ENCODE assay signal across 9 cellular contexts in the genomic region with DNA sequence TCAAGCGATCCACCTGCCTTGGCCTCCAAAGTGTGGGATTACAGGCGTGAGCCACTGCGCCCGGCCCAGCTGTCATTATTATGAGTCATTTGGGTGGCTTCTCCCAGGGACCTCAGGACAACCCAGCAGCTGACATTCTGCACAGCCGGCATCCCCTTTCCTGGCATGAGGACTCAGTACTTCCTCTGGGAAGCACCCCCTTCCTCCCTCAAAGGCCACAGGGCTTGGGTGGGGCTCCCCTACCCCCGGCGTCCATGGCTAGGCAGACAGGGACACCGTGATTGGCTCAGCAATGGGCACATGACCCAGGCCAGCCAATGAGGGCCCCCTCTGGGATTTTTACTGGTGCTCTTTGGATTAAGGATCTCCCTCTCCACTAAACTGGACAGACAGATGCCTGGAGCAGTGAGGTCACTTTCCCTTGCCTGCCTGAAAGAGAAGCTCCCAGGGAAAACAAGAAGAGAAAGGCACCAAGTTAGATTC. TPM values are rescaled to one million over a fixed set of nuclear protein-coding genes. Genes with fewer than 3 reads are reported as not detected.
DNase-seq lines count a peak whose midpoint lies in the region; ATAC-seq and TF ChIP-seq lines count a peak whose summit lies in the region.
"Had no signal": no experiment of that assay in that cellular context is flagged by ENCODE, and none has a peak within 500 bp of the region (broad histone marks: within the 10 kb centered on the region; RNA-seq: fewer than 3 reads in every experiment).

No MANE protein-coding gene starts in this region.

- H3K79me2 ChIP-seq in neural progenitor cell (ENCODE audit: low read depth): no peaks in the 10 kb centered on the region

- H3K27me3 Mint-ChIP-seq in neural progenitor cell (ENCODE audit: insufficient read depth, low read depth): peaks cover 5% of the 10 kb centered on the region

- no peaks in the 10 kb centered on the region for H3K36me3 ChIP-seq in neural progenitor cell

- H3K27me3 ChIP-seq in neural progenitor cell: no peaks in the 10 kb centered on the region

- H4K20me1 ChIP-seq in neural progenitor cell (ENCODE audit: low read depth): no peaks in the 10 kb centered on the region

- H3K36me3 Mint-ChIP-seq in neural progenitor cell: peaks cover 5% of the 10 kb centered on the region

- H3K9me3 Mint-ChIP-seq in neural progenitor cell: no peaks in the 10 kb centered on the region

- H3K4me3 Mint-ChIP-seq in neural progenitor cell: no peak overlapping the region

- no peak overlapping the region for H3K4me2 ChIP-seq in neural progenitor cell

- no peaks in the 10 kb centered on the region for H3K9me3 ChIP-seq in neural progenitor cell (ENCODE audit: low read depth)

- no peak overlapping the region for H2AFZ ChIP-seq in neural progenitor cell (replicated peaks)

- no peak overlapping the region for H3K4me3 ChIP-seq in GM12865 (ENCODE audit: low read depth, low read length)
- H3K4me3 ChIP-seq in foreskin fibroblast (ENCODE audit: low read depth in 1 of 2, low read length in 2 of 2): peak overlapping the region in 1 of 2 donors; percentile 7
- H3K4me3 ChIP-seq in skeletal muscle cell (ENCODE audit: low read depth, low read length): no peak overlapping the region
- H3K4me3 ChIP-seq in neural progenitor cell: no peak overlapping the region

- H3K9ac ChIP-seq in neural progenitor cell: no peak overlapping the region

- no peak overlapping the region for H3K27ac ChIP-seq in neural progenitor cell
- H3K27ac ChIP-seq: epithelial cell of prostate had no signal

- H3F3A ChIP-seq in neural progenitor cell (ENCODE audit: low read depth): peaks cover 5% of the 10 kb centered on the region

- peak; percentile 50 for DNase-seq in GM12865 (ENCODE audit: low read depth)
- peak; percentile 85 to 90 for DNase-seq in foreskin fibroblast
- DNase-seq in skeletal muscle cell (ENCODE audit: low read depth): peak; percentile 62
- no peak for DNase-seq in neural progenitor cell (ENCODE audit: low spot score)

- H3K27ac Mint-ChIP-seq in neural progenitor cell: no peak overlapping the region

- TF ChIP-seq CTCF in GM12865 (IDR thresholded peaks at IDR 0.05; ENCODE audit: insufficient read depth, low read depth, low read length, missing control alignments) (no peak), foreskin fibroblast (IDR thresholded peaks at IDR 0.05; ENCODE audit: low read depth, low read length) (no peak), neural progenitor cell (IDR thresholded peaks at IDR 0.05) (no peak)

- peaks cover 7% of the 10 kb centered on the region for H3K4me1 Mint-ChIP-seq in neural progenitor cell

- ATAC-seq in SK-N-SH treated with all-trans-retinoic acid at 6 μM for 48 hours (peak; percentile 66), HG03442 (IDR thresholded peaks at IDR 0.05; ENCODE audit: unreplicated experiment) (no peak), GM19395 (IDR thresholded peaks at IDR 0.05; ENCODE audit: unreplicated experiment) (no peak), GM19324 (IDR thresholded peaks at IDR 0.05; ENCODE audit: low FRiP score, unreplicated experiment) (no peak)

- H3K4me1 ChIP-seq in neural progenitor cell: no peaks in the 10 kb centered on the region

TF ChIP-seq in SK-N-SH treated with all-trans-retinoic acid at 6 μM for 48 hours, 23 proteins besides CTCF, POLR2A, EP300 and RAD21:
- TF ChIP-seq, protein P1, sequence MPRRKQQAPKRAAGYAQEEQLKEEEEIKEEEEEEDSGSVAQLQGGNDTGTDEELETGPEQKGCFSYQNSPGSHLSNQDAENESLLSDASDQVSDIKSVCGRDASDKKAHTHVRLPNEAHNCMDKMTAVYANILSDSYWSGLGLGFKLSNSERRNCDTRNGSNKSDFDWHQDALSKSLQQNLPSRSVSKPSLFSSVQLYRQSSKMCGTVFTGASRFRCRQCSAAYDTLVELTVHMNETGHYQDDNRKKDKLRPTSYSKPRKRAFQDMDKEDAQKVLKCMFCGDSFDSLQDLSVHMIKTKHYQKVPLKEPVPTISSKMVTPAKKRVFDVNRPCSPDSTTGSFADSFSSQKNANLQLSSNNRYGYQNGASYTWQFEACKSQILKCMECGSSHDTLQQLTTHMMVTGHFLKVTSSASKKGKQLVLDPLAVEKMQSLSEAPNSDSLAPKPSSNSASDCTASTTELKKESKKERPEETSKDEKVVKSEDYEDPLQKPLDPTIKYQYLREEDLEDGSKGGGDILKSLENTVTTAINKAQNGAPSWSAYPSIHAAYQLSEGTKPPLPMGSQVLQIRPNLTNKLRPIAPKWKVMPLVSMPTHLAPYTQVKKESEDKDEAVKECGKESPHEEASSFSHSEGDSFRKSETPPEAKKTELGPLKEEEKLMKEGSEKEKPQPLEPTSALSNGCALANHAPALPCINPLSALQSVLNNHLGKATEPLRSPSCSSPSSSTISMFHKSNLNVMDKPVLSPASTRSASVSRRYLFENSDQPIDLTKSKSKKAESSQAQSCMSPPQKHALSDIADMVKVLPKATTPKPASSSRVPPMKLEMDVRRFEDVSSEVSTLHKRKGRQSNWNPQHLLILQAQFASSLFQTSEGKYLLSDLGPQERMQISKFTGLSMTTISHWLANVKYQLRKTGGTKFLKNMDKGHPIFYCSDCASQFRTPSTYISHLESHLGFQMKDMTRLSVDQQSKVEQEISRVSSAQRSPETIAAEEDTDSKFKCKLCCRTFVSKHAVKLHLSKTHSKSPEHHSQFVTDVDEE (CRISPR knock-in tag; IDR thresholded peaks at IDR 0.05): no peak
- TF ChIP-seq OSR1 (CRISPR knock-in tag; IDR thresholded peaks at IDR 0.05) (no peak), SNAI2 (CRISPR knock-in tag; IDR thresholded peaks at IDR 0.05) (no peak), ZC3H10 (CRISPR knock-in tag; IDR thresholded peaks at IDR 0.05) (no peak), GLIS3 (CRISPR knock-in tag; IDR thresholded peaks at IDR 0.05) (no peak), ZFP3 (CRISPR knock-in tag; IDR thresholded peaks at IDR 0.05) (no peak)
- TF ChIP-seq, protein P2, sequence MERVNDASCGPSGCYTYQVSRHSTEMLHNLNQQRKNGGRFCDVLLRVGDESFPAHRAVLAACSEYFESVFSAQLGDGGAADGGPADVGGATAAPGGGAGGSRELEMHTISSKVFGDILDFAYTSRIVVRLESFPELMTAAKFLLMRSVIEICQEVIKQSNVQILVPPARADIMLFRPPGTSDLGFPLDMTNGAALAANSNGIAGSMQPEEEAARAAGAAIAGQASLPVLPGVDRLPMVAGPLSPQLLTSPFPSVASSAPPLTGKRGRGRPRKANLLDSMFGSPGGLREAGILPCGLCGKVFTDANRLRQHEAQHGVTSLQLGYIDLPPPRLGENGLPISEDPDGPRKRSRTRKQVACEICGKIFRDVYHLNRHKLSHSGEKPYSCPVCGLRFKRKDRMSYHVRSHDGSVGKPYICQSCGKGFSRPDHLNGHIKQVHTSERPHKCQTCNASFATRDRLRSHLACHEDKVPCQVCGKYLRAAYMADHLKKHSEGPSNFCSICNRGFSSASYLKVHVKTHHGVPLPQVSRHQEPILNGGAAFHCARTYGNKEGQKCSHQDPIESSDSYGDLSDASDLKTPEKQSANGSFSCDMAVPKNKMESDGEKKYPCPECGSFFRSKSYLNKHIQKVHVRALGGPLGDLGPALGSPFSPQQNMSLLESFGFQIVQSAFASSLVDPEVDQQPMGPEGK (CRISPR knock-in tag; IDR thresholded peaks at IDR 0.05; ENCODE audit: borderline replicate concordance): no peak

RNA-seq across cellular contexts. Expression of a gene that starts 6.0 kb away (rescaled TPM):
- total RNA-seq in neural progenitor cell (ENCODE audit: low replicate concordance): 17.5 and 35.4 TPM in 2 replicates

RNA-seq across cellular contexts. Expression of a gene that starts 35.7 kb away (rescaled TPM):
- total RNA-seq in neural progenitor cell (ENCODE audit: low replicate concordance): 56.7 and 57.1 TPM in 2 replicates

RNA-seq across cellular contexts. Expression of a gene that starts 48.1 kb away (rescaled TPM):
- not detected in 2 replicates for total RNA-seq in neural progenitor cell (ENCODE audit: low replicate concordance)
